ENCODE assay signal across 25 cellular contexts in genomic region chr22:38858492-38858891, GRCh38.
"Had no signal": no experiment of that assay in that cellular context is flagged by ENCODE, and none has a peak within 500 bp of the region (broad histone marks: within the 10 kb centered on the region; RNA-seq: fewer than 3 reads in every experiment).

No MANE protein-coding gene starts in this region.

- ATAC-seq: activated naive CD4-positive, alpha-beta T cell treated with anti-CD3 and anti-CD28 coated beads, Interleukin-2, amount 50 U/mL, for 72 hours; activated naive CD8-positive, alpha-beta T cell treated with anti-CD3 and anti-CD28 coated beads, Interleukin-2, amount 50 U/mL, for 24 hours; PC-3 had no signal

- H3K27me3 ChIP-seq: ascending aorta, brain microvascular endothelial cell, cardiac muscle cell had no signal

- H3K9me3 ChIP-seq: ascending aorta had no signal

- H3K9me3 Mint-ChIP-seq: activated CD4-positive, alpha-beta memory T cell treated with anti-CD3 and anti-CD28 coated beads for 36 hours; activated CD4-positive, alpha-beta T cell treated with anti-CD3 and anti-CD28 coated beads, Interleukin-2, amount 10 ng/mL, durations not matched to agents 7 days and 5 days; activated naive CD4-positive, alpha-beta T cell treated with anti-CD3 and anti-CD28 coated beads, Interleukin-2, amount 50 U/mL, for 72 hours; activated naive CD8-positive, alpha-beta T cell treated with anti-CD3 and anti-CD28 coated beads, Interleukin-2, amount 50 U/mL, for 24 hours; activated T-helper 1 cell treated with anti-CD3 and anti-CD28 coated beads, Interleukin-12 subunit alpha, Interleukin-12 subunit beta, Interleukin-2, Interleukin-4 antibody, amounts not matched to agents 30 ng/mL and 10 ng/mL and 1 ng/mL, durations not matched to agents 14 hours and 24 hours and 36 hours had no signal

- FAIRE-seq: RCC 7860 had no signal

- DNase-seq: activated CD4-positive, alpha-beta memory T cell treated with anti-CD3 and anti-CD28 coated beads for 36 hours; activated CD4-positive, alpha-beta T cell treated with anti-CD3 and anti-CD28 coated beads, Interleukin-2, amount 10 ng/mL, durations not matched to agents 7 days and 5 days; activated CD4-positive, CD25-positive, alpha-beta regulatory T cell; activated CD8-positive, alpha-beta memory T cell treated with anti-CD3 and anti-CD28 coated beads for 24 hours; activated effector memory CD4-positive, alpha-beta T cell treated with Interleukin-2 at 50 U/mL for 16 hours; activated naive CD4-positive, alpha-beta T cell treated with Interleukin-2 at 50 U/mL for 16 hours; activated naive CD8-positive, alpha-beta T cell treated with anti-CD3 and anti-CD28 coated beads, Interleukin-2, amount 50 U/mL, for 24 hours; amniotic stem cell; brain microvascular endothelial cell; KG1; NCI-H1048; NCI-H146; NCI-H187 treated with DMSO at 0.1 percent for 48 hours; NCI-H2081 treated with DMSO at 0.1 percent for 48 hours; NCI-H446; NCI-H524; PC-3; SHP77 treated with DMSO at 0.1 percent for 48 hours; T-helper 1 cell had no signal

- H3K4me1 Mint-ChIP-seq: activated CD4-positive, alpha-beta T cell treated with anti-CD3 and anti-CD28 coated beads, Interleukin-2, amount 10 ng/mL, durations not matched to agents 7 days and 5 days; activated naive CD8-positive, alpha-beta T cell treated with anti-CD3 and anti-CD28 coated beads, Interleukin-2, amount 50 U/mL, for 24 hours had no signal

- H3K36me3 Mint-ChIP-seq: activated CD4-positive, alpha-beta memory T cell treated with anti-CD3 and anti-CD28 coated beads for 36 hours; activated naive CD4-positive, alpha-beta T cell treated with anti-CD3 and anti-CD28 coated beads, Interleukin-2, amount 50 U/mL, for 72 hours had no signal

- H3K4me3 Mint-ChIP-seq: activated CD4-positive, alpha-beta memory T cell treated with anti-CD3 and anti-CD28 coated beads for 36 hours; activated CD4-positive, alpha-beta T cell treated with anti-CD3 and anti-CD28 coated beads, Interleukin-2, amount 10 ng/mL, durations not matched to agents 7 days and 5 days; activated naive CD8-positive, alpha-beta T cell treated with anti-CD3 and anti-CD28 coated beads, Interleukin-2, amount 50 U/mL, for 24 hours; activated T-helper 1 cell treated with anti-CD3 and anti-CD28 coated beads, Interleukin-12 subunit alpha, Interleukin-12 subunit beta, Interleukin-2, Interleukin-4 antibody, amounts not matched to agents 30 ng/mL and 10 ng/mL and 1 ng/mL, durations not matched to agents 14 hours and 24 hours and 36 hours had no signal

- H3K36me3 ChIP-seq: ascending aorta, brain microvascular endothelial cell, cardiac muscle cell had no signal

- H3K27me3 Mint-ChIP-seq: activated CD4-positive, alpha-beta memory T cell treated with anti-CD3 and anti-CD28 coated beads for 36 hours had no signal

- H3K4me3 ChIP-seq: ascending aorta, cardiac muscle cell had no signal

- H3K27ac Mint-ChIP-seq: activated CD4-positive, alpha-beta memory T cell treated with anti-CD3 and anti-CD28 coated beads for 36 hours; activated CD4-positive, alpha-beta T cell treated with anti-CD3 and anti-CD28 coated beads, Interleukin-2, amount 10 ng/mL, durations not matched to agents 7 days and 5 days; activated naive CD4-positive, alpha-beta T cell treated with anti-CD3 and anti-CD28 coated beads, Interleukin-2, amount 50 U/mL, for 72 hours; activated naive CD8-positive, alpha-beta T cell treated with anti-CD3 and anti-CD28 coated beads, Interleukin-2, amount 50 U/mL, for 24 hours; activated T-helper 1 cell treated with anti-CD3 and anti-CD28 coated beads, Interleukin-12 subunit alpha, Interleukin-12 subunit beta, Interleukin-2, Interleukin-4 antibody, amounts not matched to agents 30 ng/mL and 10 ng/mL and 1 ng/mL, durations not matched to agents 14 hours and 24 hours and 36 hours had no signal

- H3K27ac ChIP-seq: ascending aorta, brain microvascular endothelial cell, cardiac muscle cell, VCaP had no signal
